9 cellular contexts compared by ENCODE assay signal in genomic region chr6:46016063-46016608, GRCh38. TPM values are rescaled to one million over a fixed set of nuclear protein-coding genes. Genes with fewer than 3 reads are reported as not detected.
DNase-seq lines count a peak whose midpoint lies in the region; ATAC-seq, FAIRE-seq and TF ChIP-seq lines count a peak whose summit lies in the region.
"Had no signal": no experiment of that assay in that cellular context is flagged by ENCODE, and none has a peak within 500 bp of the region (broad histone marks: within the 10 kb centered on the region; RNA-seq: fewer than 3 reads in every experiment).

No MANE protein-coding gene starts in this region.

- H3K4ac ChIP-seq in H1 (replicated peaks; ENCODE audit: insufficient read length, low read depth, low read length) = no peak overlapping the region

- H3K18ac ChIP-seq in H1 (ENCODE audit: extremely low read depth, low read length) = no peak overlapping the region

- no peak overlapping the region for H2BK20ac ChIP-seq in H1 (ENCODE audit: low read length)

- ATAC-seq in A549 (no peak), GM21723 (IDR thresholded peaks at IDR 0.05; ENCODE audit: unreplicated experiment) (no peak), GM21423 (IDR thresholded peaks at IDR 0.05; ENCODE audit: unreplicated experiment) (no peak), GM21529 (IDR thresholded peaks at IDR 0.05; ENCODE audit: unreplicated experiment) (no peak)

- H3K4me2 ChIP-seq in A549 (peak overlapping the region; percentile 94), KMS-11 (peak overlapping the region; percentile 92), H1 (ENCODE audit: insufficient read depth in 1 of 2, low read depth in 2 of 2, low read length in 2 of 2) (peak overlapping the region; percentile 93 to 99), neural cell (ENCODE audit: low read length) (no peak overlapping the region)

- H3K9me2 ChIP-seq in neural cell (ENCODE audit: insufficient read depth, low read length) = no peaks in the 10 kb centered on the region

- 27% methylated on average over 6 of the region's 8 CpGs for WGBS in A549 (ENCODE audit: missing lambda C conversion rate)
- WGBS in H1 (ENCODE audit: extremely low coverage in 1 of 2, insufficient coverage in 1 of 2, insufficient read length in 1 of 2, insufficient replicate concordance in 2 of 2, low coverage in 1 of 2, low lambda C conversion rate in 2 of 2, missing lambda C conversion rate in 1 of 2), 2 experiments = 55% methylated on average over 6 of the region's 8 CpGs; no CpG with 5 or more reads in 1 of the 2 experiments
- 40 to 49% (median 42%) methylated on average over 8 of the region's 8 CpGs for WGBS in ovary, 3 donors

- no peak overlapping the region for H3K23ac ChIP-seq in H1 (ENCODE audit: insufficient read length)

- 0 out of 2 replicates have a peak, but pooled peaks cover 9% of the 10 kb centered on the region for H3K27me3 ChIP-seq in KMS-11 (ENCODE audit: insufficient read depth, low read depth)
- H3K27me3 ChIP-seq in H1 (replicated peaks in 1 of 4; ENCODE audit: control insufficient read depth in 3 of 4, extremely low read depth in 1 of 4, insufficient read depth in 3 of 4, low read length in 3 of 4) = peaks cover 14 to 31% (median 22%) of the 10 kb centered on the region in 4 experiments
- H3K27me3 ChIP-seq in neural cell (ENCODE audit: insufficient read depth, low read depth, low read length) = peaks cover 46% of the 10 kb centered on the region
- H3K27me3 ChIP-seq in ovary = no peaks in the 10 kb centered on the region

- H4K20me1 ChIP-seq in KMS-11 (ENCODE audit: insufficient read depth) (no peaks in the 10 kb centered on the region), H1 (replicated peaks in 1 of 2; ENCODE audit: control insufficient read depth in 1 of 2, insufficient read depth in 2 of 2, low read length in 2 of 2) (no peaks in the 10 kb centered on the region), neural cell (ENCODE audit: insufficient read depth) (no peaks in the 10 kb centered on the region)

- H3K79me1 ChIP-seq in H1 (ENCODE audit: low read depth, low read length) = no peaks in the 10 kb centered on the region

- POLR2A ChIA-PET in A549 (lab: Yijun Ruan, JAX) = no interaction called here
- POLR2A ChIA-PET in H1 (lab: Charles Lee; ENCODE audit: partially characterized antibody) = no interaction called here

- H4K91ac ChIP-seq in H1 (replicated peaks; ENCODE audit: insufficient read length, low read length) = no peak overlapping the region

- CTCF ChIA-PET in A549 (lab: Yijun Ruan, JAX) (no interaction called here), H1 (lab: Charles Lee; ENCODE audit: partially characterized antibody) (interaction anchor here (0.7 to 1.7 kb wide), 3 partner anchors 27 to 377 kb away, joined by 3 read pairs; no protein-coding TSS in a partner anchor)

- H2BK15ac ChIP-seq in H1 (ENCODE audit: low read length) = no peak overlapping the region

- H3K9me3 ChIP-seq in A549 (no peaks in the 10 kb centered on the region; the same call in 2 of the 3 replicates), H1 (ENCODE audit: insufficient read depth in 2 of 2, low read depth in 1 of 2, low read length in 1 of 2) (peaks cover 5 to 8% of the 10 kb centered on the region in 2 experiments), neural cell (ENCODE audit: low read length) (peaks cover 5% of the 10 kb centered on the region), ovary (no peaks in the 10 kb centered on the region)

- intact Hi-C loops in ovary (cut with DNase I) = no loop called here

- DNase-seq in A549 (ENCODE audit: low read depth in 1 of 2, low spot score in 1 of 2) = no peak
- DNase-seq in H1 (ENCODE audit: low read depth in 1 of 2, low spot score in 2 of 2) = no peak
- DNase-seq in ovary = no peak
- DNase-seq: effector CD8-positive, alpha-beta T cell had no signal

- no peak overlapping the region for H4K8ac ChIP-seq in H1 (ENCODE audit: extremely low read depth, insufficient read depth, low read length)

- H2BK12ac ChIP-seq in H1 (ENCODE audit: low read depth, low read length) = no peak overlapping the region

- H3K36me3 ChIP-seq in KMS-11 (ENCODE audit: insufficient read depth) (no peaks in the 10 kb centered on the region), H1 (ENCODE audit: control insufficient read depth in 2 of 4, insufficient read depth in 4 of 4, low read length in 3 of 4) (no peaks in the 10 kb centered on the region), neural cell (ENCODE audit: insufficient read depth, low read length) (no peaks in the 10 kb centered on the region), ovary (no peaks in the 10 kb centered on the region)

- H2AK5ac ChIP-seq in H1 (ENCODE audit: low read depth, low read length) = no peak overlapping the region

- H2AFZ ChIP-seq in KMS-11 (ENCODE audit: low read depth) = peak overlapping the region; percentile 99
- H2AFZ ChIP-seq in H1 (ENCODE audit: low read length) = no peak overlapping the region
- no peak overlapping the region for H2AFZ ChIP-seq in neural cell (ENCODE audit: low read depth, low read length)

- TF ChIP-seq RAD21 in A549 (conservative IDR thresholded peaks at IDR 0.05 in 1 of 2, IDR thresholded peaks at IDR 0.05 in 1 of 2) (no peak), H1 (IDR thresholded peaks at IDR 0.05 in 1 of 2, conservative IDR thresholded peaks at IDR 0.05 in 1 of 2; ENCODE audit: low read depth in 2 of 2, low read length in 2 of 2) (no peak), neural cell (conservative IDR thresholded peaks at IDR 0.05) (no peak)

- no peak for TF ChIP-seq POLR2A in A549 (IDR thresholded peaks at IDR 0.05; ENCODE audit: low read length)
- no peak for TF ChIP-seq POLR2A in H1 (IDR thresholded peaks at IDR 0.05; ENCODE audit: control extremely low read depth in 1 of 2, low read depth in 2 of 2, low read length in 2 of 2)
- TF ChIP-seq POLR2A in ovary (IDR thresholded peaks at IDR 0.05) = no peak

- H3K4me3 ChIP-seq in A549 (peak overlapping the region; percentile 39; the same call in 2 of the 3 replicates), KMS-11 (IDR thresholded peaks at IDR 0.05; ENCODE audit: insufficient read depth, low read depth, low read length) (no peak overlapping the region), H1 (ENCODE audit: extremely low read depth in 1 of 4, insufficient read depth in 2 of 4, low read depth in 3 of 4, low read length in 4 of 4) (peak overlapping the region; percentile 42 to 81 (median 48)), neural cell (ENCODE audit: low read length) (peak overlapping the region; percentile 70), ovary (no peak overlapping the region)

- H4K5ac ChIP-seq in H1 (ENCODE audit: insufficient read length, low read depth, low read length) = no peak overlapping the region

- peaks cover 12% of the 10 kb centered on the region for H3K23me2 ChIP-seq in H1 (ENCODE audit: low read depth, low read length)

- no peak for FAIRE-seq in A549 (lab: Jason Lieb, UNC)
- no peak for FAIRE-seq in H1 (lab: Jason Lieb, UNC)

- no peak overlapping the region for H3K14ac ChIP-seq in H1 (ENCODE audit: insufficient read length)

- H2BK120ac ChIP-seq in H1 (replicated peaks; ENCODE audit: low read depth, low read length) = no peak overlapping the region

- no peak overlapping the region for H3K27ac ChIP-seq in A549
- H3K27ac ChIP-seq in KMS-11 = no peak overlapping the region
- H3K27ac ChIP-seq in H1 (ENCODE audit: low read depth, low read length) = no peak overlapping the region
- H3K27ac ChIP-seq in neural cell (ENCODE audit: low read length) = no peak overlapping the region
- H3K27ac ChIP-seq in ovary = no peak overlapping the region

- no peak overlapping the region for H2BK5ac ChIP-seq in H1 (ENCODE audit: low read depth, low read length)

- H3F3A ChIP-seq in neural cell (ENCODE audit: insufficient read depth, low read length, poor library complexity, severe bottlenecking) = no peaks in the 10 kb centered on the region

- TF ChIP-seq EP300 in A549 (IDR thresholded peaks at IDR 0.05) (no peak), H1 (IDR thresholded peaks at IDR 0.05; ENCODE audit: borderline replicate concordance in 1 of 2, low read depth in 2 of 2, low read length in 2 of 2) (no peak), neural cell (conservative IDR thresholded peaks at IDR 0.05; ENCODE audit: poor library complexity, severe bottlenecking) (no peak), ovary (IDR thresholded peaks at IDR 0.05) (no peak)

- H3K79me2 ChIP-seq in KMS-11 (ENCODE audit: insufficient read depth, low read depth) (no peaks in the 10 kb centered on the region), H1 (ENCODE audit: control insufficient read depth in 1 of 2, insufficient read depth in 2 of 2, low read length in 2 of 2) (no peaks in the 10 kb centered on the region), neural cell (replicated peaks; ENCODE audit: insufficient read depth, low read length) (no peaks in the 10 kb centered on the region)

- H3K4me1 ChIP-seq in A549 = 0 out of 3 replicates have a peak, but pooled peaks cover 5% of the 10 kb centered on the region
- H3K4me1 ChIP-seq in KMS-11 (ENCODE audit: low read depth, poor library complexity, severe bottlenecking) = peaks cover 25% of the 10 kb centered on the region
- peaks cover 4 to 15% (median 8%) of the 10 kb centered on the region in 4 experiments; a peak in 4 of 7 replicates for H3K4me1 ChIP-seq in H1 (replicated peaks in 1 of 4; ENCODE audit: control insufficient read depth in 3 of 4, insufficient read depth in 4 of 4, low read length in 3 of 4)
- H3K4me1 ChIP-seq in ovary (ENCODE audit: insufficient read depth) = peaks cover 4% of the 10 kb centered on the region

- TF ChIP-seq CTCF in A549 (IDR thresholded peaks at IDR 0.05) (no peak), KMS-11 (conservative IDR thresholded peaks at IDR 0.05; ENCODE audit: low read depth, low read length) (no peak), H1 (IDR thresholded peaks at IDR 0.05; ENCODE audit: control extremely low read depth in 1 of 3, insufficient read depth in 1 of 3, low read depth in 1 of 3, low read length in 3 of 3) (no peak), neural cell (IDR thresholded peaks at IDR 0.05; ENCODE audit: poor library complexity, severe bottlenecking) (no peak), ovary (IDR thresholded peaks at IDR 0.05) (no peak)

- H3K9ac ChIP-seq in KMS-11 = no peak overlapping the region
- H3K9ac ChIP-seq in H1 (replicated peaks in 1 of 4; ENCODE audit: extremely low read depth in 1 of 4, low read depth in 3 of 4, low read length in 3 of 4) = no peak overlapping the region
- no peak overlapping the region for H3K9ac ChIP-seq in neural cell (ENCODE audit: low read length)

- H3K56ac ChIP-seq in H1 (replicated peaks; ENCODE audit: insufficient read length, low read depth, low read length) = no peak overlapping the region

RNA-seq across cellular contexts. Expression of gene CLIC5, which starts 0.5 kb away (rescaled TPM):
- not detected in 2 replicates for polyA plus RNA-seq in A549 (2011; rRNA removed)
- polyA plus RNA-seq in A549 (2012; cell fraction: cytosol; rRNA removed) = not detected in 2 replicates
- not detected in 2 replicates for polyA plus RNA-seq in A549 (2012; cell fraction: nucleus; rRNA removed)
- not detected in 3 replicates for polyA plus RNA-seq in A549 (2017; fragmentation: RNase III; extraction: RNeasy Plus Mini Kit Qiagen cat#74134 plus additional on column Dnase treatment)
- polyA minus RNA-seq in A549 (2011; rRNA and poly(A)+ RNA removed) = not detected in 2 replicates
- total RNA-seq in H1 (2021; fragmentation: NEBNext Ultra II Directional; extraction: Animal tissue kit (Norgen Biotek cat#: 25700)) = 0.15 TPM in 1 of 2 replicates, not detected in the other
- polyA plus RNA-seq in H1 (2011; rRNA removed) = 0.12 and 0.24 TPM in 2 replicates
- polyA plus RNA-seq in H1 (2011; cell fraction: cytosol; rRNA removed) = 0.13 TPM
- polyA plus RNA-seq in H1 (2011; cell fraction: nucleus; rRNA removed) = 0.24 TPM
- polyA plus RNA-seq in H1 (2012, experiment 1 of 2) = 0.06 to 0.20 TPM (median 0.14 TPM) in 4 replicates
- 0.08 TPM for polyA plus RNA-seq in H1 (2012, experiment 2 of 2)
- 0.06 TPM for polyA plus RNA-seq in H1 (2013, experiment 1 of 2)
- 0.04 TPM for polyA plus RNA-seq in H1 (2013, experiment 2 of 2)
- polyA minus RNA-seq in H1 (2011; rRNA and poly(A)+ RNA removed) = 0.02 and 0.06 TPM in 2 replicates
- not detected for polyA minus RNA-seq in H1 (2011; cell fraction: cytosol; rRNA and poly(A)+ RNA removed)
- polyA minus RNA-seq in H1 (2011; cell fraction: nucleus; rRNA and poly(A)+ RNA removed) = 0.40 TPM
- polyA plus RNA-seq in neural cell = 0.22 TPM in 1 of 2 replicates, not detected in the other
- polyA minus RNA-seq in neural cell = not detected in 2 replicates
- 10 to 100 TPM in 1 of 7 donors, 1 to 10 TPM in 3, under 1 TPM in 3; 0.58 to 20.2 (median 2.0) TPM for total RNA-seq in ovary
- polyA plus RNA-seq in ovary = 10 to 100 TPM in 1 of 2 donors, under 1 TPM in 1; 0.27 to 42.3 TPM

Comparison
In these comparisons a context has a peak if more than half of its experiments do, and no peak if none do; other contexts are left out.
1. H3K4me3 ChIP-seq: peak in A549 (single experiment), H1 (4 of 4) and neural cell (single experiment); none in KMS-11 (single experiment) and ovary (single experiment).